In genomic region chr1:202871367-202871766, GRCh38 we compare ENCODE assay signal across 20 cellular contexts. TPM values are rescaled to one million over a fixed set of nuclear protein-coding genes. Genes with fewer than 3 reads are reported as not detected.
DNase-seq lines count a peak whose midpoint lies in the region; ATAC-seq, FAIRE-seq and TF ChIP-seq lines count a peak whose summit lies in the region.
"Had no signal": no experiment of that assay in that cellular context is flagged by ENCODE, and none has a peak within 500 bp of the region (broad histone marks: within the 10 kb centered on the region; RNA-seq: fewer than 3 reads in every experiment).

No MANE protein-coding gene starts in this region.

- DNase-seq in LNCaP clone FGC (ENCODE audit: low read depth) (peak; percentile 72), K562 (ENCODE audit: extremely low read depth in 1 of 4, low spot score in 3 of 4) (no peak), midbrain (lab: John Stamatoyannopoulos, UW) (no peak), caudate nucleus (lab: John Stamatoyannopoulos, UW) (no peak)
- DNase-seq: C1 segment of cervical spinal cord; Caco-2; CD4-positive, CD25-positive, alpha-beta regulatory T cell; CD8-positive, alpha-beta T cell; DMS153; DMS79 treated with DMSO at 0.1 percent for 48 hours; GF-D8; H9 had no signal

- FAIRE-seq in K562 (lab: Jason Lieb, UNC) = peak; percentile 35
- FAIRE-seq: GM12892, GM19239 had no signal

- POLR2A ChIA-PET in K562 (lab: Yijun Ruan, JAX) = interaction anchor here (0.9 to 1.2 kb wide), 2 partner anchors 11 to 14 kb away, joined by 3 to 5 read pairs; no protein-coding TSS in a partner anchor

- peak overlapping the region; percentile 51 for H3K27ac ChIP-seq in C4-2B
- no peak overlapping the region for H3K27ac ChIP-seq in K562 (ENCODE audit: extremely low read depth, low read depth, low read length)
- no peak overlapping the region for H3K27ac ChIP-seq in caudate nucleus (ENCODE audit: low read depth, low read length)

- 2% methylated on average over 4 of the region's 4 CpGs for WGBS in K562 (ENCODE audit: insufficient coverage, low coverage, missing lambda C conversion rate)

- BruUV-seq in K562 (replicated peaks; lab: Mats Ljungman, UMichigan) = no TSS peak

- no peaks in the 10 kb centered on the region; a peak in 1 of 5 replicates for H3K4me1 ChIP-seq in K562 (replicated peaks in 1 of 2; ENCODE audit: control insufficient read depth in 2 of 2, insufficient read depth in 2 of 2, low read length in 2 of 2)
- H3K4me1 ChIP-seq: Caco-2 had no signal

- no peak for TF ChIP-seq POLR2A in K562 (conservative IDR thresholded peaks at IDR 0.05)

- TF ChIP-seq EP300 in K562 (IDR thresholded peaks at IDR 0.05; ENCODE audit: low read length) = no peak

- CTCF ChIA-PET in K562 (lab: Yijun Ruan, JAX; ENCODE audit: low intra/inter-chr PET ratio) = no interaction called here

- peaks cover 16 to 24% of the 10 kb centered on the region in 2 experiments; a peak in 4 of 5 replicates for H3K27me3 ChIP-seq in K562 (ENCODE audit: control insufficient read depth in 2 of 2, insufficient read depth in 2 of 2, low read length in 2 of 2)

- H3K9me1 ChIP-seq in K562 (ENCODE audit: control insufficient read depth, insufficient read depth, low read length) = no peaks in the 10 kb centered on the region

- no peaks in the 10 kb centered on the region for H3K79me2 ChIP-seq in K562 (ENCODE audit: control insufficient read depth, insufficient read depth, low read length)

- H3K9ac ChIP-seq in K562 (ENCODE audit: insufficient read depth in 1 of 2, low read depth in 2 of 2, low read length in 2 of 2) = no peak overlapping the region

- no peak overlapping the region for H3K4me3 ChIP-seq in LNCaP clone FGC (ENCODE audit: low read depth, low read length)
- H3K4me3 ChIP-seq in K562 = no peak overlapping the region
- H3K4me3 ChIP-seq: GM23338 had no signal

- no peak overlapping the region for H3K4me2 ChIP-seq in K562 (ENCODE audit: insufficient read depth, low read length)
- H3K4me2 ChIP-seq: GM23338 had no signal

- in situ Hi-C loops in K562 (cut with MboI) = no loop called here

- H4K20me1 ChIP-seq in K562 (replicated peaks; ENCODE audit: control insufficient read depth, insufficient read depth, low read length) = no peaks in the 10 kb centered on the region

- H2AFZ ChIP-seq in K562 (ENCODE audit: low read depth, low read length) = no peak overlapping the region
- H2AFZ ChIP-seq: GM23338 had no signal

- no peak for TF ChIP-seq RAD21 in K562 (CRISPR knock-in tag; conservative IDR thresholded peaks at IDR 0.05 in 1 of 2, IDR thresholded peaks at IDR 0.05 in 1 of 2)

- no peaks in the 10 kb centered on the region for H3K9me3 ChIP-seq in K562 (replicated peaks; ENCODE audit: control insufficient read depth, insufficient read depth, low read depth, low read length)
- H3K9me3 ChIP-seq: Caco-2 had no signal

- ATAC-seq in K562 (no peak; the same call in 2 of the 3 replicates), esophagus mucosa (peak; percentile 90), HG03139 (IDR thresholded peaks at IDR 0.05; ENCODE audit: unreplicated experiment) (no peak), GM19452 (IDR thresholded peaks at IDR 0.05; ENCODE audit: unreplicated experiment) (no peak)
- ATAC-seq: CD8-positive, alpha-beta T cell; GM23338; HCT116 had no signal

- intact Hi-C loops in K562 (cut with micrococcal nuclease) = no loop called here

- TF ChIP-seq CTCF in C4-2B (conservative IDR thresholded peaks at IDR 0.05) (no peak), LNCaP clone FGC (IDR thresholded peaks at IDR 0.05; ENCODE audit: control insufficient read depth, extremely low read depth, insufficient read depth) (no peak), K562 (IDR thresholded peaks at IDR 0.05 in 2 of 3, conservative IDR thresholded peaks at IDR 0.05 in 1 of 3; ENCODE audit: insufficient read depth in 2 of 3, low read depth in 1 of 3, low read length in 3 of 3) (no peak)

- H3K36me3 ChIP-seq in K562 (ENCODE audit: control insufficient read depth, insufficient read depth, low read length) = no peaks in the 10 kb centered on the region

TF ChIP-seq in K562, 482 proteins besides CTCF, POLR2A, EP300 and RAD21:
- no peak for TF ChIP-seq RBM15 (IDR thresholded peaks at IDR 0.05; ENCODE audit: insufficient read depth, low read length)
- no peak for TF ChIP-seq ID3 (CRISPR knock-in tag; IDR thresholded peaks at IDR 0.05)
- TF ChIP-seq ID3 (tag; IDR thresholded peaks at IDR 0.05) = no peak

RNA-seq across cellular contexts. Expression of gene RABIF, which starts 17.6 kb away (rescaled TPM):
- total RNA-seq in K562 (2011; cell fraction: chromatin; rRNA removed; ENCODE audit: low replicate concordance) = 8.4 and 11.4 TPM in 2 replicates
- 7.4 and 8.3 TPM in 2 replicates for total RNA-seq in K562 (2011; cell fraction: nucleolus; rRNA removed)
- total RNA-seq in K562 (2011; cell fraction: nucleoplasm; rRNA removed) = 12.5 and 28.8 TPM in 2 replicates
- 7.4 and 11.4 TPM in 2 replicates for total RNA-seq in K562 (2014; rRNA removed)
- total RNA-seq in K562 (2014; rRNA removed; fragmentation: Illumina TruSeq; extraction: Trizol) = 8.8 and 9.8 TPM in 2 replicates
- total RNA-seq in K562 (2015; rRNA removed; fragmentation: Illumina TruSeq; extraction: Trizol) = 13.3 and 13.4 TPM in 2 replicates
- 11.0 and 12.3 TPM in 2 replicates for total RNA-seq in K562 (2021)
- 14.9 and 17.1 TPM in 2 replicates for polyA plus RNA-seq in K562 (2011; rRNA removed)
- 11.9 and 16.6 TPM in 2 replicates for polyA plus RNA-seq in K562 (2011; cell fraction: cytosol; rRNA removed)
- 6.4 and 8.5 TPM in 2 replicates for polyA plus RNA-seq in K562 (2011; cell fraction: nucleus; rRNA removed)
- polyA plus RNA-seq in K562 (2012) = 14.5 and 15.4 TPM in 2 replicates
- 17.6 and 20.1 TPM in 2 replicates for polyA plus RNA-seq in K562 (2014; fragmentation: Illumina TruSeq; extraction: Trizol)
- 10 to 100 TPM in 1 of 2 experiments, 1 to 10 TPM in 1; 8.7 to 10.1 TPM for polyA plus RNA-seq in K562 (2014; fragmentation: Nextera tagmentation; extraction: Ambion mirVana)
- 13.8 and 14.3 TPM in 2 replicates for polyA plus RNA-seq in K562 (2014; rRNA removed)
- polyA minus RNA-seq in K562 (2011; rRNA and poly(A)+ RNA removed) = 10.8 and 12.4 TPM in 2 replicates
- 3.1 and 5.5 TPM in 2 replicates for polyA minus RNA-seq in K562 (2011; cell fraction: cytosol; rRNA and poly(A)+ RNA removed)
- polyA minus RNA-seq in K562 (2011; cell fraction: nucleus; rRNA and poly(A)+ RNA removed) = 3.4 and 5.8 TPM in 2 replicates
- 12.3 TPM for total RNA-seq in esophagus mucosa

RNA-seq across cellular contexts. Expression of gene KLHL12, which starts 55.7 kb away (rescaled TPM):
- 42.0 and 56.8 TPM in 2 replicates for total RNA-seq in K562 (2011; cell fraction: chromatin; rRNA removed; ENCODE audit: low replicate concordance)
- 12.5 and 16.1 TPM in 2 replicates for total RNA-seq in K562 (2011; cell fraction: nucleolus; rRNA removed)
- 21.0 and 23.8 TPM in 2 replicates for total RNA-seq in K562 (2011; cell fraction: nucleoplasm; rRNA removed)
- 30.7 and 31.5 TPM in 2 replicates for total RNA-seq in K562 (2014; rRNA removed)
- total RNA-seq in K562 (2014; rRNA removed; fragmentation: Illumina TruSeq; extraction: Trizol) = 40.6 and 43.4 TPM in 2 replicates
- total RNA-seq in K562 (2015; rRNA removed; fragmentation: Illumina TruSeq; extraction: Trizol) = 34.7 and 35.0 TPM in 2 replicates
- total RNA-seq in K562 (2021) = 32.0 and 35.2 TPM in 2 replicates
- 66.8 and 85.1 TPM in 2 replicates for polyA plus RNA-seq in K562 (2011; rRNA removed)
- 32.4 and 50.9 TPM in 2 replicates for polyA plus RNA-seq in K562 (2011; cell fraction: cytosol; rRNA removed)
- polyA plus RNA-seq in K562 (2011; cell fraction: nucleus; rRNA removed) = 48.0 and 65.3 TPM in 2 replicates
- 24.1 and 26.7 TPM in 2 replicates for polyA plus RNA-seq in K562 (2012)
- polyA plus RNA-seq in K562 (2014; fragmentation: Illumina TruSeq; extraction: Trizol) = 37.4 and 40.4 TPM in 2 replicates
- polyA plus RNA-seq in K562 (2014; fragmentation: Nextera tagmentation; extraction: Ambion mirVana) = 10 to 100 TPM; 23.1 to 25.7 TPM
- 32.0 and 33.4 TPM in 2 replicates for polyA plus RNA-seq in K562 (2014; rRNA removed)
- 102 and 119 TPM in 2 replicates for polyA minus RNA-seq in K562 (2011; rRNA and poly(A)+ RNA removed)
- polyA minus RNA-seq in K562 (2011; cell fraction: cytosol; rRNA and poly(A)+ RNA removed) = 23.5 and 28.2 TPM in 2 replicates
- 15.8 and 27.0 TPM in 2 replicates for polyA minus RNA-seq in K562 (2011; cell fraction: nucleus; rRNA and poly(A)+ RNA removed)
- 21.5 TPM for total RNA-seq in esophagus mucosa
